ENCODE assay signal across 8 cellular contexts in genomic region chr17:72726936-72727335, GRCh38.
DNase-seq lines count a peak whose midpoint lies in the region; ATAC-seq and TF ChIP-seq lines count a peak whose summit lies in the region.

No MANE protein-coding gene starts in this region.

- H3K27me3 ChIP-seq in WERI-Rb-1 (ENCODE audit: insufficient read depth, low read depth, severe bottlenecking) = no peaks in the 10 kb centered on the region

- H3K4me3 Mint-ChIP-seq in stimulated activated naive CD8-positive, alpha-beta T cell treated with anti-CD3 and anti-CD28 coated beads, Interleukin-15, Interleukin-2, amounts not matched to agents 100 ng/mL and 50 ng/mL, for 24 hours = peak overlapping the region; percentile 71

- peak; percentile 94 for ATAC-seq in HG02885 (IDR thresholded peaks at IDR 0.05; ENCODE audit: poor library complexity, unreplicated experiment)

- H3K4me1 Mint-ChIP-seq in stimulated activated naive CD8-positive, alpha-beta T cell treated with anti-CD3 and anti-CD28 coated beads, Interleukin-15, Interleukin-2, amounts not matched to agents 100 ng/mL and 50 ng/mL, for 24 hours (ENCODE audit: low read depth) = peaks cover 28% of the 10 kb centered on the region

- no peak overlapping the region for H3K4me3 ChIP-seq in WERI-Rb-1 (ENCODE audit: low read depth, low read length)

- no peak for TF ChIP-seq CTCF in WERI-Rb-1 (IDR thresholded peaks at IDR 0.05; ENCODE audit: low read depth, low read length)

- H3K27ac ChIP-seq in WERI-Rb-1 = no peak overlapping the region

- no peaks in the 10 kb centered on the region for H3K27me3 Mint-ChIP-seq in stimulated activated naive CD8-positive, alpha-beta T cell treated with anti-CD3 and anti-CD28 coated beads, Interleukin-15, Interleukin-2, amounts not matched to agents 100 ng/mL and 50 ng/mL, for 24 hours

- DNase-seq in activated T-cell treated with anti-CD3 and anti-CD28 coated beads for 1 hour (ENCODE audit: low read depth) (peak; percentile 6), activated T-cell treated with anti-CD3 and anti-CD28 coated beads for 4 hours (no peak), NOMO-1 (lab: John Stamatoyannopoulos, UW; ENCODE audit: unreplicated experiment in 2 of 2) (peak; percentile 22 to 70), astrocyte of the hippocampus (ENCODE audit: low read depth, low spot score) (peak; percentile 29), WERI-Rb-1 (no peak), superior temporal gyrus (ENCODE audit: extremely low spot score) (no peak)

- no peaks in the 10 kb centered on the region for H3K9me3 ChIP-seq in WERI-Rb-1 (ENCODE audit: severe bottlenecking)

- H3K9me3 Mint-ChIP-seq in stimulated activated naive CD8-positive, alpha-beta T cell treated with anti-CD3 and anti-CD28 coated beads, Interleukin-15, Interleukin-2, amounts not matched to agents 100 ng/mL and 50 ng/mL, for 24 hours = no peaks in the 10 kb centered on the region

- H3K36me3 ChIP-seq in WERI-Rb-1 = peaks cover 12% of the 10 kb centered on the region

- H3K27ac Mint-ChIP-seq in stimulated activated naive CD8-positive, alpha-beta T cell treated with anti-CD3 and anti-CD28 coated beads, Interleukin-15, Interleukin-2, amounts not matched to agents 100 ng/mL and 50 ng/mL, for 24 hours = peak overlapping the region; percentile 71

- no peaks in the 10 kb centered on the region for H3K36me3 Mint-ChIP-seq in stimulated activated naive CD8-positive, alpha-beta T cell treated with anti-CD3 and anti-CD28 coated beads, Interleukin-15, Interleukin-2, amounts not matched to agents 100 ng/mL and 50 ng/mL, for 24 hours (ENCODE audit: low read depth)

Comparison
In these comparisons a context has a peak if more than half of its experiments do, and no peak if none do; other contexts are left out.
1. DNase-seq: peak in activated T-cell treated with anti-CD3 and anti-CD28 coated beads for 1 hour (single experiment), NOMO-1 (2 of 2) and astrocyte of the hippocampus (single experiment); none in activated T-cell treated with anti-CD3 and anti-CD28 coated beads for 4 hours (single experiment), WERI-Rb-1 (single experiment) and superior temporal gyrus (single experiment).